In genomic region chr7:133246558-133246957, GRCh38 we compare ENCODE assay signal across 11 cellular contexts.
"Had no signal": no experiment of that assay in that cellular context is flagged by ENCODE, and none has a peak within 500 bp of the region (broad histone marks: within the 10 kb centered on the region; RNA-seq: fewer than 3 reads in every experiment).

No MANE protein-coding gene starts in this region.

- H3K36me3 ChIP-seq: HAP-1 had no signal

- FAIRE-seq: H1, H54 had no signal

- H3K4me2 ChIP-seq: GM23338 had no signal

- H3K4me3 ChIP-seq: GM23248, GM23338, HAP-1 had no signal

- DNase-seq: GM23248, GOT3, H7, H9, HCEC 1CT, HFFc6 had no signal

- H3K9me3 ChIP-seq: HAP-1 had no signal

- H3K9ac ChIP-seq: GM23248 had no signal

- H3K4me1 ChIP-seq: HAP-1 had no signal

- ATAC-seq: GM23338, HCT116 had no signal

- H3K27ac ChIP-seq: GM23248 had no signal

- H2AFZ ChIP-seq: GM23248, GM23338 had no signal
